In the genomic region with DNA sequence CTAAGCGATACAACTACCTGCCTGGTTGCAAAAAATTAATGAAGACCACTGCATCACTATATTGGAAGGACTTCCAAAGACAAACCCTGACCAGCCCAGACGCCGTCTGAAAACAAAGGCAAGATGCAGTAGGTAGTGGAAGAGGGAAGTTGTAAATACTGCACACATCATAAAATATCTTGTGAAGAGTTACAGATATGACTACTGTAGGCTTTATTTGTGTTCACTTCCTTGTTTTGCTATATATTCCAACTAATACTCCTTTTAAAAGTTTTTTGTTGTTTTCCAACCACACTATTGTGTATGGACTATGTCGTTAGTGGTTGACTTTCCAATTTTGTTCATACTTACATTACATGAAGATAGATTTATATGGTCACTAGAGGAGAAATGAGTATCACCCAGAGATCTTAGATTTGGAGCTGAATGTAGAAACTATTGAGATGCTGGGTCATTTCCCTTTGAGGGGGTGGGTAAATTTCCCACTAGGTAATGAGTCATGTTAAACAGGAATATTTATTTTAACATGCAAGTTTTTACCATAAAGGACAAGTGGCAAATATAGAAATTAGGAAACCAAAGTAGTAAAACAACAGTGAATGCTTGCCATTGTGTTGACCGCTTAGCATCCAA, we compare ENCODE assay signal across 10 cellular contexts. TPM values are rescaled to one million over a fixed set of nuclear protein-coding genes. Genes with fewer than 3 reads are reported as not detected.
DNase-seq lines count a peak whose midpoint lies in the region; ATAC-seq and TF ChIP-seq lines count a peak whose summit lies in the region.
"Had no signal": no experiment of that assay in that cellular context is flagged by ENCODE, and none has a peak within 500 bp of the region (broad histone marks: within the 10 kb centered on the region; RNA-seq: fewer than 3 reads in every experiment).

No MANE protein-coding gene starts in this region.

- no peaks in the 10 kb centered on the region for H3K9me3 Mint-ChIP-seq in chondrocyte (ENCODE audit: low read depth)
- H3K9me3 Mint-ChIP-seq: activated naive CD4-positive, alpha-beta T cell treated with anti-CD3 and anti-CD28 coated beads, Interleukin-2, amount 10 ng/mL, durations not matched to agents 7 days and 5 days had no signal

- no peak overlapping the region for H3K27ac Mint-ChIP-seq in chondrocyte (ENCODE audit: unreplicated experiment)
- H3K27ac Mint-ChIP-seq: activated naive CD4-positive, alpha-beta T cell treated with anti-CD3 and anti-CD28 coated beads, Interleukin-2, amount 10 ng/mL, durations not matched to agents 7 days and 5 days had no signal

- TF ChIP-seq CTCF in GM10266 (IDR thresholded peaks at IDR 0.05; ENCODE audit: control insufficient read depth, insufficient read depth, low read depth, missing control alignments) = no peak
- no peak for TF ChIP-seq CTCF in chondrocyte (IDR thresholded peaks at IDR 0.05)

- no peaks in the 10 kb centered on the region for H3K27me3 Mint-ChIP-seq in chondrocyte (ENCODE audit: low read depth)
- H3K27me3 Mint-ChIP-seq: activated naive CD4-positive, alpha-beta T cell treated with anti-CD3 and anti-CD28 coated beads, Interleukin-2, amount 10 ng/mL, durations not matched to agents 7 days and 5 days had no signal

- peaks cover 6% of the 10 kb centered on the region for H3K4me1 Mint-ChIP-seq in chondrocyte (ENCODE audit: low read depth)

- peak; percentile 71 for ATAC-seq in GM19463 (IDR thresholded peaks at IDR 0.05; ENCODE audit: unreplicated experiment)
- peak; percentile 86 for ATAC-seq in HG03432 (IDR thresholded peaks at IDR 0.05; ENCODE audit: unreplicated experiment)
- no peak for ATAC-seq in activated CD4-positive, CD25-positive, alpha-beta regulatory T cell treated with anti-CD3 and anti-CD28 coated beads, Interleukin-2, amount 50 U/mL, for 24 hours
- ATAC-seq: gastrocnemius medialis had no signal

- H3K4me3 Mint-ChIP-seq in chondrocyte (ENCODE audit: unreplicated experiment) = no peak overlapping the region
- H3K4me3 Mint-ChIP-seq: activated naive CD4-positive, alpha-beta T cell treated with anti-CD3 and anti-CD28 coated beads, Interleukin-2, amount 10 ng/mL, durations not matched to agents 7 days and 5 days had no signal

- DNase-seq in CD1c-positive myeloid dendritic cell (ENCODE audit: extremely low spot score) = peak; percentile 83
- peak; percentile 67 for DNase-seq in dermis blood vessel endothelial cell
- no peak for DNase-seq in GM10266 (ENCODE audit: extremely low spot score)
- DNase-seq in chondrocyte (ENCODE audit: low spot score) = no peak
- DNase-seq in SW 1271 (lab: John Stamatoyannopoulos, UW) = no peak
- DNase-seq: activated naive CD4-positive, alpha-beta T cell treated with anti-CD3 and anti-CD28 coated beads, Interleukin-2, amount 10 ng/mL, durations not matched to agents 7 days and 5 days; gastrocnemius medialis had no signal

- no peaks in the 10 kb centered on the region for H3K36me3 Mint-ChIP-seq in chondrocyte (ENCODE audit: low read depth)
- H3K36me3 Mint-ChIP-seq: activated naive CD4-positive, alpha-beta T cell treated with anti-CD3 and anti-CD28 coated beads, Interleukin-2, amount 10 ng/mL, durations not matched to agents 7 days and 5 days had no signal

RNA-seq across cellular contexts. Expression of a gene that starts 16.6 kb away (rescaled TPM):
- total RNA-seq in dermis blood vessel endothelial cell = 0.68 and 0.74 TPM in 2 replicates
- 0.05 to 0.46 TPM (median 0.10 TPM) in 3 replicates for total RNA-seq in chondrocyte

Comparison
In these comparisons a context has a peak if more than half of its experiments do, and no peak if none do; other contexts are left out.
1. DNase-seq: peak in CD1c-positive myeloid dendritic cell (single experiment) and dermis blood vessel endothelial cell (single experiment); none in GM10266 (single experiment), chondrocyte (single experiment) and SW 1271 (0 of 2).
2. ATAC-seq: peak in GM19463 (single experiment) and HG03432 (single experiment); none in activated CD4-positive, CD25-positive, alpha-beta regulatory T cell treated with anti-CD3 and anti-CD28 coated beads, Interleukin-2, amount 50 U/mL, for 24 hours (0 of 2).